26 cellular contexts compared by ENCODE assay signal in genomic region chr5:133359861-133360260, GRCh38.
"Had no signal": no experiment of that assay in that cellular context is flagged by ENCODE, and none has a peak within 500 bp of the region (broad histone marks: within the 10 kb centered on the region; RNA-seq: fewer than 3 reads in every experiment).

No MANE protein-coding gene starts in this region.

- H3K27ac ChIP-seq: dorsolateral prefrontal cortex, epithelial cell of prostate, esophagus muscularis mucosa, gastroesophageal sphincter, parathyroid adenoma, psoas muscle, spleen, testis, tibial nerve had no signal

- H2AFZ ChIP-seq: parathyroid adenoma had no signal

- H3K36me3 ChIP-seq: esophagus muscularis mucosa, gastroesophageal sphincter, spleen, tibial nerve had no signal

- H3K4me3 Mint-ChIP-seq: immature natural killer cell; naive thymus-derived CD4-positive, alpha-beta T cell; stimulated activated memory B cell treated with anti-CD40 and anti-IgM and Interleukin-4, amounts not matched to agents 10 μg/mL and 1 μg/mL and 100 μg/mL, for 72 hours; stimulated activated naive CD8-positive, alpha-beta T cell treated with anti-CD3 and anti-CD28 coated beads, Interleukin-15, amount 100 ng/mL, for 72 hours had no signal

- H3K9me3 ChIP-seq: esophagus muscularis mucosa, gastroesophageal sphincter, psoas muscle, spleen, testis, tibial nerve had no signal

- H3K4me1 ChIP-seq: esophagus muscularis mucosa, gastroesophageal sphincter, psoas muscle, spleen, testis, tibial nerve had no signal

- H3K9me3 Mint-ChIP-seq: immature natural killer cell; naive thymus-derived CD4-positive, alpha-beta T cell; stimulated activated memory B cell treated with anti-CD40 and anti-IgM and Interleukin-4, amounts not matched to agents 10 μg/mL and 1 μg/mL and 100 μg/mL, for 72 hours; stimulated activated naive CD8-positive, alpha-beta T cell treated with anti-CD3 and anti-CD28 coated beads, Interleukin-15, amount 100 ng/mL, for 72 hours had no signal

- H3K27me3 ChIP-seq: dorsolateral prefrontal cortex, spleen, testis, tibial nerve had no signal

- H3K4me1 Mint-ChIP-seq: immature natural killer cell; stimulated activated memory B cell treated with anti-CD40 and anti-IgM and Interleukin-4, amounts not matched to agents 10 μg/mL and 1 μg/mL and 100 μg/mL, for 72 hours had no signal

- H3K36me3 Mint-ChIP-seq: immature natural killer cell; naive thymus-derived CD4-positive, alpha-beta T cell; stimulated activated memory B cell treated with anti-CD40 and anti-IgM and Interleukin-4, amounts not matched to agents 10 μg/mL and 1 μg/mL and 100 μg/mL, for 72 hours had no signal

- DNase-seq: central memory CD4-positive, alpha-beta T cell; cortex of kidney; dorsolateral prefrontal cortex; effector memory CD4-positive, alpha-beta T cell; foreskin fibroblast; immature natural killer cell; left ventricle myocardium superior; mesendoderm; naive thymus-derived CD4-positive, alpha-beta T cell; occipital lobe; psoas muscle; retina; spleen; stimulated activated CD4-positive, alpha-beta T cell treated with anti-CD3 and anti-CD28 coated beads, Interleukin-15, amount 100 ng/mL, for 24 hours; stimulated activated CD4-positive, alpha-beta T cell treated with anti-CD3 and anti-CD28 coated beads, Interleukin-1b, Interleukin-23, amount 100 ng/mL, for 48 hours; stimulated activated CD4-positive, alpha-beta T cell treated with anti-CD3 and anti-CD28 coated beads, Interleukin-4, amount 100 ng/mL, for 24 hours; stimulated activated naive CD8-positive, alpha-beta T cell treated with anti-CD3 and anti-CD28 coated beads, Interleukin-15, amount 100 ng/mL, for 72 hours; testis had no signal

- H3K4me3 ChIP-seq: dorsolateral prefrontal cortex, esophagus muscularis mucosa, gastroesophageal sphincter, psoas muscle, spleen, testis, tibial nerve had no signal

- FAIRE-seq: keratinocyte had no signal

- ATAC-seq: gastroesophageal sphincter; left ventricle myocardium superior; naive thymus-derived CD4-positive, alpha-beta T cell; psoas muscle; sciatic nerve; stimulated activated memory B cell treated with anti-CD40 and anti-IgM and Interleukin-4, amounts not matched to agents 10 μg/mL and 1 μg/mL and 100 μg/mL, for 72 hours; stimulated activated naive CD8-positive, alpha-beta T cell treated with anti-CD3 and anti-CD28 coated beads, Interleukin-15, amount 100 ng/mL, for 72 hours had no signal

- H3K27ac Mint-ChIP-seq: immature natural killer cell; naive thymus-derived CD4-positive, alpha-beta T cell; stimulated activated memory B cell treated with anti-CD40 and anti-IgM and Interleukin-4, amounts not matched to agents 10 μg/mL and 1 μg/mL and 100 μg/mL, for 72 hours had no signal

- H3K9ac ChIP-seq: parathyroid adenoma had no signal
